Comparison of ENCODE assay signal across 23 cellular contexts in the genomic region with DNA sequence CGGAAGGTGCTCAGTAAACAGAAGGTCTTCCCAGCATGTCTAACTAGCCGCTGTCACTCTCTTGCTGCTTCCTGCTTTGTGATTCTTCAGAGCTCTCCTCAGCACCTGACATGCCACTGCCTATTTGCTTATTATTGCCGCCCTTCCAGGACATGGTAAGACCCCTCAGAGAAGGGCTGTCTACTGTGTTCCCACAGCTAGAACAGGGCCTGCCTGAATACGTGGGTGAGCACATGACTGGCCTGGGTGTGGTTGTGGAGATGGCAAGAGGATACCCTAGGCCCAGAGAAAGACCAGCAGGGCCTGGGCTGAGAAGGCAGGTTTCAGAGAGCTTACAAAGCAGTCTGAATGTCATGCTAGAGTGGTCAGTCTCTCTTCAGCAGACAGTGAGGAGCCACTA. TPM values are rescaled to one million over a fixed set of nuclear protein-coding genes. Genes with fewer than 3 reads are reported as not detected.
DNase-seq lines count a peak whose midpoint lies in the region; ATAC-seq and TF ChIP-seq lines count a peak whose summit lies in the region.
"Had no signal": no experiment of that assay in that cellular context is flagged by ENCODE, and none has a peak within 500 bp of the region (broad histone marks: within the 10 kb centered on the region; RNA-seq: fewer than 3 reads in every experiment).

No MANE protein-coding gene starts in this region.

- H4K20me1 ChIP-seq in neural progenitor cell (ENCODE audit: low read depth): no peaks in the 10 kb centered on the region

- H3K27ac ChIP-seq in neural progenitor cell: no peak overlapping the region
- no peak overlapping the region for H3K27ac ChIP-seq in vagina
- H3K27ac ChIP-seq: 22Rv1; A549; BLaER1 treated with 17β-estradiol and CSF1 and Interleukin-3, amounts not matched to agents 10 nM and 100 nM; C4-2B had no signal

- no peaks in the 10 kb centered on the region for H3F3A ChIP-seq in neural progenitor cell (ENCODE audit: low read depth)

- H3K36me3 ChIP-seq in neural progenitor cell: no peaks in the 10 kb centered on the region
- H3K36me3 ChIP-seq in vagina: no peaks in the 10 kb centered on the region
- H3K36me3 ChIP-seq: BLaER1 treated with 17β-estradiol and CSF1 and Interleukin-3, amounts not matched to agents 10 nM and 100 nM had no signal

- H3K27ac Mint-ChIP-seq in neural progenitor cell: peak overlapping the region; percentile 31
- peak overlapping the region; percentile 3 for H3K27ac Mint-ChIP-seq in stimulated activated memory B cell treated with anti-CD40 and anti-IgM and Interleukin-4, amounts not matched to agents 10 μg/mL and 1 μg/mL and 100 μg/mL, for 72 hours
- H3K27ac Mint-ChIP-seq: B cell; CD4-positive, alpha-beta T cell; CD8-positive, alpha-beta T cell had no signal

- peaks cover 26% of the 10 kb centered on the region for H3K27me3 Mint-ChIP-seq in neural progenitor cell (ENCODE audit: insufficient read depth, low read depth)
- H3K27me3 Mint-ChIP-seq in stimulated activated memory B cell treated with anti-CD40 and anti-IgM and Interleukin-4, amounts not matched to agents 10 μg/mL and 1 μg/mL and 100 μg/mL, for 72 hours: peaks cover 69% of the 10 kb centered on the region

- TF ChIP-seq CTCF in neural progenitor cell (IDR thresholded peaks at IDR 0.05) (no peak), vagina (IDR thresholded peaks at IDR 0.05) (no peak)

- DNase-seq in ecto neural progenitor cell (ENCODE audit: low spot score) (peak; percentile 27), neural progenitor cell (ENCODE audit: low spot score) (no peak), vagina (ENCODE audit: extremely low spot score in 2 of 2) (peak; percentile 58 to 83), kidney tubule cell (ENCODE audit: low spot score) (no peak), NCI-H1417 (lab: John Stamatoyannopoulos, UW) (no peak), NCI-H2196 treated with DMSO at 0.1 percent for 48 hours (lab: John Stamatoyannopoulos, UW; ENCODE audit: unreplicated experiment) (no peak)
- DNase-seq: AML-193; Caco-2; Calu3; CD4-positive, alpha-beta T cell; CD8-positive, alpha-beta T cell; DND-41; EL; GDM1 had no signal

- peaks cover 10% of the 10 kb centered on the region for H3K4me1 ChIP-seq in neural progenitor cell
- H3K4me1 ChIP-seq in vagina: peaks cover 24% of the 10 kb centered on the region
- H3K4me1 ChIP-seq: A549, Caco-2 had no signal

- intact Hi-C loops in vagina (cut with DNase I): no loop called here

- H3K9ac ChIP-seq in neural progenitor cell: no peak overlapping the region
- H3K9ac ChIP-seq: BLaER1 treated with 17β-estradiol and CSF1 and Interleukin-3, amounts not matched to agents 10 nM and 100 nM had no signal

- no peak for TF ChIP-seq POLR2A in vagina (IDR thresholded peaks at IDR 0.05)

- H3K4me2 ChIP-seq in neural progenitor cell: no peak overlapping the region
- H3K4me2 ChIP-seq: A549; BLaER1 treated with 17β-estradiol and CSF1 and Interleukin-3, amounts not matched to agents 10 nM and 100 nM had no signal

- H3K4me3 ChIP-seq in neural progenitor cell (no peak overlapping the region), vagina (no peak overlapping the region)
- H3K4me3 ChIP-seq: A549; BLaER1 treated with 17β-estradiol and CSF1 and Interleukin-3, amounts not matched to agents 10 nM and 100 nM; GM12878 had no signal

- H3K79me2 ChIP-seq in neural progenitor cell (ENCODE audit: low read depth): peaks cover 6% of the 10 kb centered on the region

- no peak overlapping the region for H2AFZ ChIP-seq in neural progenitor cell (replicated peaks)

- no peak overlapping the region for H3K4me3 Mint-ChIP-seq in neural progenitor cell
- H3K4me3 Mint-ChIP-seq in stimulated activated memory B cell treated with anti-CD40 and anti-IgM and Interleukin-4, amounts not matched to agents 10 μg/mL and 1 μg/mL and 100 μg/mL, for 72 hours: no peak overlapping the region
- H3K4me3 Mint-ChIP-seq: B cell; CD4-positive, alpha-beta T cell; CD8-positive, alpha-beta T cell had no signal

- H3K4me1 Mint-ChIP-seq in neural progenitor cell: peaks cover 12% of the 10 kb centered on the region
- H3K4me1 Mint-ChIP-seq in stimulated activated memory B cell treated with anti-CD40 and anti-IgM and Interleukin-4, amounts not matched to agents 10 μg/mL and 1 μg/mL and 100 μg/mL, for 72 hours: peaks cover 25% of the 10 kb centered on the region

- H3K27me3 ChIP-seq in neural progenitor cell: peaks cover 75% of the 10 kb centered on the region
- no peaks in the 10 kb centered on the region for H3K27me3 ChIP-seq in vagina

- no peaks in the 10 kb centered on the region for H3K9me3 Mint-ChIP-seq in neural progenitor cell
- H3K9me3 Mint-ChIP-seq in stimulated activated memory B cell treated with anti-CD40 and anti-IgM and Interleukin-4, amounts not matched to agents 10 μg/mL and 1 μg/mL and 100 μg/mL, for 72 hours: peaks cover 5% of the 10 kb centered on the region
- H3K9me3 Mint-ChIP-seq: CD4-positive, alpha-beta T cell; CD8-positive, alpha-beta T cell had no signal

- no peaks in the 10 kb centered on the region for H3K36me3 Mint-ChIP-seq in neural progenitor cell
- peaks cover 5% of the 10 kb centered on the region for H3K36me3 Mint-ChIP-seq in stimulated activated memory B cell treated with anti-CD40 and anti-IgM and Interleukin-4, amounts not matched to agents 10 μg/mL and 1 μg/mL and 100 μg/mL, for 72 hours
- H3K36me3 Mint-ChIP-seq: CD8-positive, alpha-beta T cell had no signal

- ATAC-seq in stimulated activated memory B cell treated with anti-CD40 and anti-IgM and Interleukin-4, amounts not matched to agents 10 μg/mL and 1 μg/mL and 100 μg/mL, for 72 hours: no peak
- ATAC-seq: A549; CD8-positive, alpha-beta T cell; GM12878 had no signal

- H3K9me3 ChIP-seq in neural progenitor cell (ENCODE audit: low read depth): no peaks in the 10 kb centered on the region
- no peaks in the 10 kb centered on the region for H3K9me3 ChIP-seq in vagina
- H3K9me3 ChIP-seq: A549; BLaER1 treated with 17β-estradiol and CSF1 and Interleukin-3, amounts not matched to agents 10 nM and 100 nM; Caco-2 had no signal

RNA-seq across cellular contexts. Expression of a gene that starts 2.4 kb away (rescaled TPM):
- total RNA-seq in neural progenitor cell (ENCODE audit: low replicate concordance): 8.8 and 9.1 TPM in 2 replicates
- total RNA-seq in vagina: 2.2 TPM
- total RNA-seq: A172; B cell; CD8-positive, alpha-beta T cell; G401 had no signal

Comparison
In these comparisons a context has a peak if more than half of its experiments do, and no peak if none do; other contexts are left out.
1. DNase-seq: peak in ecto neural progenitor cell (single experiment) and vagina (2 of 2); none in neural progenitor cell (single experiment), kidney tubule cell (single experiment), NCI-H1417 (0 of 3) and NCI-H2196 treated with DMSO at 0.1 percent for 48 hours (single experiment).